ENCODE assay signal across 8 cellular contexts in genomic region chr17:45277216-45277849, GRCh38. TPM values are rescaled to one million over a fixed set of nuclear protein-coding genes. Genes with fewer than 3 reads are reported as not detected.
DNase-seq lines count a peak whose midpoint lies in the region; ATAC-seq and TF ChIP-seq lines count a peak whose summit lies in the region.

No MANE protein-coding gene starts in this region.

- H3K27ac ChIP-seq in Karpas-422 (ENCODE audit: low read length), result no peak overlapping the region

- no peak overlapping the region for H3K9ac ChIP-seq in Karpas-422 (ENCODE audit: low read length)

- no peaks in the 10 kb centered on the region for H3K79me2 ChIP-seq in Karpas-422 (ENCODE audit: low read length)

- no peak overlapping the region for H3K4me2 ChIP-seq in Karpas-422 (ENCODE audit: low read depth, low read length, poor library complexity, severe bottlenecking)

- no peaks in the 10 kb centered on the region for H3K9me3 ChIP-seq in Karpas-422 (ENCODE audit: low read length)

- no peaks in the 10 kb centered on the region for H3K9me2 ChIP-seq in Karpas-422 (replicated peaks; ENCODE audit: insufficient read depth, low read length)

- TF ChIP-seq POLR2A in erythroblast (IDR thresholded peaks at IDR 0.05; ENCODE audit: low read length), result no peak

- H3K36me3 ChIP-seq in Karpas-422 (ENCODE audit: insufficient read depth, low read length), result peaks cover 5% of the 10 kb centered on the region; the same call in 1 of the 2 replicates

- ATAC-seq in GM21528 (IDR thresholded peaks at IDR 0.05; ENCODE audit: low FRiP score, unreplicated experiment), result no peak

- no peak overlapping the region for H2AFZ ChIP-seq in Karpas-422 (ENCODE audit: low read length)

- peaks cover 5% of the 10 kb centered on the region for H3K4me1 ChIP-seq in Karpas-422 (ENCODE audit: low read length)

- H4K20me1 ChIP-seq in Karpas-422 (ENCODE audit: insufficient read depth, low read depth, low read length), result no peaks in the 10 kb centered on the region

- DNase-seq in DMS 273 (lab: John Stamatoyannopoulos, UW; ENCODE audit: unreplicated experiment) (peak; percentile 98), Karpas-422 (peak; percentile 95), OCI-M2 (lab: John Stamatoyannopoulos, UW; ENCODE audit: unreplicated experiment) (peak; percentile 63), activated T-cell treated with anti-CD3 and anti-CD28 coated beads for 24 hours (ENCODE audit: low read depth) (peak; percentile 82), erythroblast (lab: John Stamatoyannopoulos, UW) (peak; percentile 99), myocyte (ENCODE audit: low read depth) (peak; percentile 95)
- peak; percentile 93 for DNase-seq in stimulated activated CD8-positive, alpha-beta memory T cell treated with anti-CD3 and anti-CD28 coated beads, Interleukin-4, amount 100 ng/mL, for 48 hours

- no peak overlapping the region for H3K4me3 ChIP-seq in Karpas-422 (ENCODE audit: low read length)

- H3K27me3 ChIP-seq in Karpas-422 (ENCODE audit: low read length), result no peaks in the 10 kb centered on the region

RNA-seq across cellular contexts. Expression of gene SPATA32, which starts 15.4 kb away (rescaled TPM):
- not detected in 2 replicates for total RNA-seq in Karpas-422 (2014; rRNA removed; shearing (Covaris generic); ENCODE audit: low replicate concordance)
- not detected in 2 replicates for total RNA-seq in myocyte
- not detected for polyA plus RNA-seq in myocyte (2012)

RNA-seq across cellular contexts. Expression of gene MAP3K14, which starts 39.5 kb away (rescaled TPM):
- total RNA-seq in Karpas-422 (2014; rRNA removed; shearing (Covaris generic); ENCODE audit: low replicate concordance), result 7.6 and 12.0 TPM in 2 replicates
- total RNA-seq in myocyte, result 9.2 and 16.4 TPM in 2 replicates
- 10.6 TPM for polyA plus RNA-seq in myocyte (2012)

RNA-seq across cellular contexts. Expression of gene FMNL1, which starts 55.6 kb away (rescaled TPM):
- total RNA-seq in Karpas-422 (2014; rRNA removed; shearing (Covaris generic); ENCODE audit: low replicate concordance), result not detected in 2 replicates
- 56.3 and 110 TPM in 2 replicates for total RNA-seq in myocyte
- 69.5 TPM for polyA plus RNA-seq in myocyte (2012)

Comparison
In these comparisons a context has a peak if more than half of its experiments do, and no peak if none do; other contexts are left out.
1. RNA of gene FMNL1, which starts 55.6 kb away (total RNA-seq): 56.3 to 110 TPM in myocyte; not detected in Karpas-422; every median in the first group is over 10 times any median in the second.
2. Peak in every context shown above with its lines, with median percentiles within 50 percentile points of each other: DNase-seq.